Comparison of ENCODE assay signal across 1 cellular context in the genomic region with DNA sequence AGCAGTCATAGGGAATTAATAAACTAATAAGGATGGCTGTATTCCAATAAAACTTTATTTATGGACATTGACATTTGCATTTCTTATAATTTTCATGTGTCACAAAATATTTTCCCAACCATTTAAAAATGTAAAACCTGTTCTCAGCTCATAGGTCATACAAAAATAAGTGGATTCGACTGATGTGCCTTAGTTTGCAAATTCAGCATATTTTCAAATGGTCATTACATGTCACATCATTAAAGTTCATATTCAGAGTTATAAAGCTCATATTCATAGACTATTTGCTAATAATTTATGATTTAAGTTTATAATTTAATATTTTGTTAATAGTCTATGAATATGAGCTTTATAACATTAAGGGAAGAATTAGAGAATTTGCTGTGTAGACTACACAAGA.
TF ChIP-seq lines count a peak whose summit lies in the region.

No MANE protein-coding gene starts in this region.

TF ChIP-seq in K562, 482 proteins besides CTCF, POLR2A, EP300 and RAD21 (continued from another document):
- TF ChIP-seq, protein P1, sequence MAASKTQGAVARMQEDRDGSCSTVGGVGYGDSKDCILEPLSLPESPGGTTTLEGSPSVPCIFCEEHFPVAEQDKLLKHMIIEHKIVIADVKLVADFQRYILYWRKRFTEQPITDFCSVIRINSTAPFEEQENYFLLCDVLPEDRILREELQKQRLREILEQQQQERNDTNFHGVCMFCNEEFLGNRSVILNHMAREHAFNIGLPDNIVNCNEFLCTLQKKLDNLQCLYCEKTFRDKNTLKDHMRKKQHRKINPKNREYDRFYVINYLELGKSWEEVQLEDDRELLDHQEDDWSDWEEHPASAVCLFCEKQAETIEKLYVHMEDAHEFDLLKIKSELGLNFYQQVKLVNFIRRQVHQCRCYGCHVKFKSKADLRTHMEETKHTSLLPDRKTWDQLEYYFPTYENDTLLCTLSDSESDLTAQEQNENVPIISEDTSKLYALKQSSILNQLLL (CRISPR knock-in tag; IDR thresholded peaks at IDR 0.05; ENCODE audit: borderline replicate concordance) = no peak
- TF ChIP-seq MAFK (IDR thresholded peaks at IDR 0.05; ENCODE audit: low read length) = peak; percentile 26; the same call in 1 of the 2 replicates
